ENCODE assay signal across 19 cellular contexts in the genomic region with DNA sequence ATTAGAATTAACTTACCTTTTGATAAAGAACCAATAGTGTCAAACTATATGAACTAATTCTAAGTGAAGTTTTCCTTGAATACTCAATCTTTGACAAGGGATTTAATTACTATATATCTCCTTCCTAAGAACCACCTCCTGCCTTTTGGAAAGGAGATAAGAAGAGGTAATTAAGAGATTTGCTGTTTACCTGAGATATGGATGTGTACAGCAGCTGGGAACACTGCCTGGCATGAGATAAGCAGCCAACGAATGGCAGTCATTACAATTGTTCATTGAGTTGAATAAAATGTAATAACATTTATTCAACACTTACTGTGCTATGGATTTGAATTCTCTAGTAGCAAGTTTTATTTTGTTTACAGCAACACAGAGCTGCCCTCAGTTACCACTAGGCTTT.
"Had no signal": no experiment of that assay in that cellular context is flagged by ENCODE, and none has a peak within 500 bp of the region (broad histone marks: within the 10 kb centered on the region; RNA-seq: fewer than 3 reads in every experiment).

No MANE protein-coding gene starts in this region.

- H3K4me1 ChIP-seq: esophagus muscularis mucosa, gastrocnemius medialis had no signal

- ATAC-seq: gastrocnemius medialis; left cardiac atrium; left ventricle myocardium superior; naive thymus-derived CD8-positive, alpha-beta T cell; sciatic nerve; stimulated activated naive B cell treated with anti-CD40 and anti-IgM and Interleukin-4, amounts not matched to agents 10 μg/mL and 1 μg/mL and 100 μg/mL, for 72 hours; stimulated activated naive CD8-positive, alpha-beta T cell treated with anti-CD3 and anti-CD28 coated beads, Interleukin-15, amount 100 ng/mL, for 72 hours had no signal

- DNase-seq: effector memory CD4-positive, alpha-beta T cell; gastrocnemius medialis; kidney; left cardiac atrium; left ventricle myocardium superior; naive thymus-derived CD8-positive, alpha-beta T cell; posterior cingulate gyrus; stimulated activated CD4-positive, alpha-beta T cell treated with anti-CD3 and anti-CD28 coated beads, Interleukin-2, amount 100 ng/mL, for 24 hours; stimulated activated CD4-positive, alpha-beta T cell treated with anti-CD3 and anti-CD28 coated beads, Interleukin-4, amount 100 ng/mL, for 4 hours; stimulated activated naive B cell treated with anti-CD40 and anti-IgM and Interleukin-4, amounts not matched to agents 10 μg/mL and 1 μg/mL and 100 μg/mL, for 72 hours; stimulated activated naive CD8-positive, alpha-beta T cell treated with anti-CD3 and anti-CD28 coated beads, Interleukin-15, amount 100 ng/mL, for 72 hours; substantia nigra; trophoblast cell had no signal

- FAIRE-seq: kidney, urothelium cell line had no signal

- H3K27ac ChIP-seq: epithelial cell of prostate, esophagus muscularis mucosa, gastrocnemius medialis, neutrophil, thoracic aorta had no signal

- H3K36me3 ChIP-seq: esophagus muscularis mucosa, gastrocnemius medialis, neutrophil, thoracic aorta had no signal

- H3K9me3 ChIP-seq: esophagus muscularis mucosa, gastrocnemius medialis, neutrophil, thoracic aorta had no signal

- H3K4me3 ChIP-seq: esophagus muscularis mucosa, gastrocnemius medialis, thoracic aorta had no signal

- H3K27me3 ChIP-seq: esophagus muscularis mucosa, gastrocnemius medialis, neutrophil had no signal
